ENCODE assay signal across 21 cellular contexts in the genomic region with DNA sequence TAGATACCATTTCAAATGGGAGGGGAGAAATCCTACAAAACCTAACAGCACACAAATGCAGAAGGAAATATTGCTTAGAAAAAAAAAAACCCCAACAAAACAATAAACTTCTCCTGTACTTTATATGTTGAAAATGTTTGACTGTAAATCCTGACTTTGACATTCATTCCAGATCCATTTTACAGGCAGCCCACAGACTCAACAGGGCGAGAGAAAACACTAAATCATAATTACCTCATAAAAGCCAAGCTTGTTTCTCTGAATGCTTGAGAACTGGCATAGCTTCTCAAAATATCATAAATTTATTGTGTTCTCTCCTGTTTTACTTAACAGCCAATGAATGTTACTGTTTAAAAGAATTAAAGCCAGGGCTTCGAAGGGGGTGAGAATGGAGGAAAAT.
DNase-seq lines count a peak whose midpoint lies in the region; ATAC-seq and TF ChIP-seq lines count a peak whose summit lies in the region.
"Had no signal": no experiment of that assay in that cellular context is flagged by ENCODE, and none has a peak within 500 bp of the region (broad histone marks: within the 10 kb centered on the region; RNA-seq: fewer than 3 reads in every experiment).

No MANE protein-coding gene starts in this region.

- no peaks in the 10 kb centered on the region for H3K36me3 ChIP-seq in Loucy (ENCODE audit: insufficient read depth, low read length)
- H3K36me3 ChIP-seq in BE2C: no peaks in the 10 kb centered on the region

- POLR2A ChIA-PET in HEK293T (lab: Yijun Ruan, JAX): no interaction called here
- POLR2A ChIA-PET in activated CD4-positive, alpha-beta memory T cell treated with anti-CD3 and anti-CD28 coated beads, Interleukin-2, amount 10 ng/mL, durations not matched to agents 7 days and 5 days (lab: Charles Lee): no interaction called here

- no peak for TF ChIP-seq CTCF in Loucy (conservative IDR thresholded peaks at IDR 0.05; ENCODE audit: low read length)
- TF ChIP-seq CTCF in BE2C (IDR thresholded peaks at IDR 0.05; ENCODE audit: low read depth, low read length): no peak

- H3K9ac ChIP-seq in Loucy (ENCODE audit: low read depth, low read length, poor library complexity, severe bottlenecking): peak overlapping the region; percentile 31
- H3K9ac ChIP-seq: GM23248 had no signal

- H3K79me2 ChIP-seq in Loucy (ENCODE audit: insufficient read depth, low read length): no peaks in the 10 kb centered on the region

- H3K36me3 Mint-ChIP-seq in stimulated activated memory B cell treated with anti-CD40 and anti-IgM and Interleukin-4, amounts not matched to agents 10 μg/mL and 1 μg/mL and 100 μg/mL, for 72 hours: no peaks in the 10 kb centered on the region
- no peaks in the 10 kb centered on the region for H3K36me3 Mint-ChIP-seq in activated CD4-positive, alpha-beta memory T cell treated with anti-CD3 and anti-CD28 coated beads, Interleukin-2, amount 10 ng/mL, durations not matched to agents 7 days and 5 days (ENCODE audit: low read depth)
- H3K36me3 Mint-ChIP-seq: CD4-positive, alpha-beta memory T cell had no signal

- H2AFZ ChIP-seq in Loucy (ENCODE audit: low read length): no peak overlapping the region
- H2AFZ ChIP-seq: GM23248 had no signal

- peak overlapping the region; percentile 30 for H3K27ac Mint-ChIP-seq in stimulated activated memory B cell treated with anti-CD40 and anti-IgM and Interleukin-4, amounts not matched to agents 10 μg/mL and 1 μg/mL and 100 μg/mL, for 72 hours
- H3K27ac Mint-ChIP-seq in activated CD4-positive, alpha-beta memory T cell treated with anti-CD3 and anti-CD28 coated beads, Interleukin-2, amount 10 ng/mL, durations not matched to agents 7 days and 5 days: no peak overlapping the region
- H3K27ac Mint-ChIP-seq: HFFc6 had no signal

- CTCF ChIA-PET in HEK293T (lab: Yijun Ruan, JAX): no interaction called here
- CTCF ChIA-PET in activated CD4-positive, alpha-beta memory T cell treated with anti-CD3 and anti-CD28 coated beads, Interleukin-2, amount 10 ng/mL, durations not matched to agents 7 days and 5 days (lab: Charles Lee): no interaction called here

- no peaks in the 10 kb centered on the region for H3K9me3 Mint-ChIP-seq in stimulated activated memory B cell treated with anti-CD40 and anti-IgM and Interleukin-4, amounts not matched to agents 10 μg/mL and 1 μg/mL and 100 μg/mL, for 72 hours
- no peaks in the 10 kb centered on the region for H3K9me3 Mint-ChIP-seq in activated CD4-positive, alpha-beta memory T cell treated with anti-CD3 and anti-CD28 coated beads, Interleukin-2, amount 10 ng/mL, durations not matched to agents 7 days and 5 days
- H3K9me3 Mint-ChIP-seq: CD4-positive, alpha-beta memory T cell; HFFc6 had no signal

- H3K9me2 ChIP-seq in Loucy (replicated peaks; ENCODE audit: low read depth, low read length): no peaks in the 10 kb centered on the region

- H3K4me2 ChIP-seq in Loucy (ENCODE audit: low read depth, low read length, poor library complexity, severe bottlenecking): no peak overlapping the region
- H3K4me2 ChIP-seq: A549 had no signal

- H3K4me1 Mint-ChIP-seq in stimulated activated memory B cell treated with anti-CD40 and anti-IgM and Interleukin-4, amounts not matched to agents 10 μg/mL and 1 μg/mL and 100 μg/mL, for 72 hours: peaks cover 15% of the 10 kb centered on the region
- H3K4me1 Mint-ChIP-seq in activated CD4-positive, alpha-beta memory T cell treated with anti-CD3 and anti-CD28 coated beads, Interleukin-2, amount 10 ng/mL, durations not matched to agents 7 days and 5 days: no peaks in the 10 kb centered on the region
- H3K4me1 Mint-ChIP-seq: CD4-positive, alpha-beta memory T cell had no signal

- DNase-seq in HEK293T (ENCODE audit: extremely low spot score): no peak
- no peak for DNase-seq in activated CD4-positive, alpha-beta memory T cell treated with anti-CD3 and anti-CD28 coated beads, Interleukin-2, amount 10 ng/mL, durations not matched to agents 7 days and 5 days
- no peak for DNase-seq in BE2C
- DNase-seq: 8988T; ACHN; AML-193; C1 segment of cervical spinal cord; Calu3; CD4-positive, alpha-beta memory T cell; COR-L47; DMS53; DMS79 treated with DMSO at 0.1 percent for 48 hours; GF-D8; GM23248; H7; HCEC 1CT; HFFc6 had no signal

- no peaks in the 10 kb centered on the region for H3K9me3 ChIP-seq in Loucy (ENCODE audit: insufficient read depth, low read depth, low read length)
- H3K9me3 ChIP-seq in BE2C: no peaks in the 10 kb centered on the region
- H3K9me3 ChIP-seq: A549 had no signal

- H3K4me3 ChIP-seq in Loucy (ENCODE audit: low read length, poor library complexity, severe bottlenecking): no peak overlapping the region
- no peak overlapping the region for H3K4me3 ChIP-seq in BE2C (ENCODE audit: low read depth, low read length)
- H3K4me3 ChIP-seq: A549, GM23248 had no signal

- H3F3A ChIP-seq in Loucy (ENCODE audit: low read depth): no peaks in the 10 kb centered on the region

- H3K27me3 Mint-ChIP-seq in stimulated activated memory B cell treated with anti-CD40 and anti-IgM and Interleukin-4, amounts not matched to agents 10 μg/mL and 1 μg/mL and 100 μg/mL, for 72 hours: no peaks in the 10 kb centered on the region
- H3K27me3 Mint-ChIP-seq in activated CD4-positive, alpha-beta memory T cell treated with anti-CD3 and anti-CD28 coated beads, Interleukin-2, amount 10 ng/mL, durations not matched to agents 7 days and 5 days: no peaks in the 10 kb centered on the region
- H3K27me3 Mint-ChIP-seq: CD4-positive, alpha-beta memory T cell had no signal

- H3K27me3 ChIP-seq in Loucy (ENCODE audit: insufficient read depth, low read length, poor library complexity, severe bottlenecking): no peaks in the 10 kb centered on the region
- no peaks in the 10 kb centered on the region for H3K27me3 ChIP-seq in BE2C

- no peak for ATAC-seq in stimulated activated memory B cell treated with anti-CD40 and anti-IgM and Interleukin-4, amounts not matched to agents 10 μg/mL and 1 μg/mL and 100 μg/mL, for 72 hours
- no peak for ATAC-seq in HG03135 (IDR thresholded peaks at IDR 0.05; ENCODE audit: unreplicated experiment)
- ATAC-seq: A549 had no signal

- H3K4me1 ChIP-seq in Loucy (ENCODE audit: insufficient read depth, low read length, poor library complexity, severe bottlenecking): peaks cover 60% of the 10 kb centered on the region
- no peaks in the 10 kb centered on the region for H3K4me1 ChIP-seq in BE2C
- H3K4me1 ChIP-seq: A549 had no signal

- H3K4me3 Mint-ChIP-seq in stimulated activated memory B cell treated with anti-CD40 and anti-IgM and Interleukin-4, amounts not matched to agents 10 μg/mL and 1 μg/mL and 100 μg/mL, for 72 hours: no peak overlapping the region
- H3K4me3 Mint-ChIP-seq in activated CD4-positive, alpha-beta memory T cell treated with anti-CD3 and anti-CD28 coated beads, Interleukin-2, amount 10 ng/mL, durations not matched to agents 7 days and 5 days: no peak overlapping the region
- H3K4me3 Mint-ChIP-seq: CD4-positive, alpha-beta memory T cell; HFFc6 had no signal

- no peaks in the 10 kb centered on the region for H4K20me1 ChIP-seq in Loucy (ENCODE audit: insufficient read depth, low read length, poor library complexity, severe bottlenecking)

TF ChIP-seq in HEK293T, 16 proteins besides CTCF, POLR2A, EP300 and RAD21:
- no peak for TF ChIP-seq ZNF384 (IDR thresholded peaks at IDR 0.05)
- TF ChIP-seq, protein P1, sequence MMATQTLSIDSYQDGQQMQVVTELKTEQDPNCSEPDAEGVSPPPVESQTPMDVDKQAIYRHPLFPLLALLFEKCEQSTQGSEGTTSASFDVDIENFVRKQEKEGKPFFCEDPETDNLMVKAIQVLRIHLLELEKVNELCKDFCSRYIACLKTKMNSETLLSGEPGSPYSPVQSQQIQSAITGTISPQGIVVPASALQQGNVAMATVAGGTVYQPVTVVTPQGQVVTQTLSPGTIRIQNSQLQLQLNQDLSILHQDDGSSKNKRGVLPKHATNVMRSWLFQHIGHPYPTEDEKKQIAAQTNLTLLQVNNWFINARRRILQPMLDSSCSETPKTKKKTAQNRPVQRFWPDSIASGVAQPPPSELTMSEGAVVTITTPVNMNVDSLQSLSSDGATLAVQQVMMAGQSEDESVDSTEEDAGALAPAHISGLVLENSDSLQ (IDR thresholded peaks at IDR 0.05): peak; percentile 89
